ENCODE assay signal across 11 cellular contexts in genomic region chr6:139732451-139732850, GRCh38.
DNase-seq lines count a peak whose midpoint lies in the region; ATAC-seq and TF ChIP-seq lines count a peak whose summit lies in the region.
"Had no signal": no experiment of that assay in that cellular context is flagged by ENCODE, and none has a peak within 500 bp of the region (broad histone marks: within the 10 kb centered on the region; RNA-seq: fewer than 3 reads in every experiment).

No MANE protein-coding gene starts in this region.

- CTCF ChIA-PET in naive thymus-derived CD4-positive, alpha-beta T cell (lab: Charles Lee), result no interaction called here

- intact Hi-C loops in esophagus muscularis mucosa (cut with DNase I), result no loop called here
- intact Hi-C loops in naive thymus-derived CD4-positive, alpha-beta T cell (cut with micrococcal nuclease), result no loop called here

- POLR2A ChIA-PET in naive thymus-derived CD4-positive, alpha-beta T cell (lab: Charles Lee), result no interaction called here

- H3K9me3 ChIP-seq in adipocyte (ENCODE audit: control insufficient read depth, low read length) (no peaks in the 10 kb centered on the region), esophagus muscularis mucosa (no peaks in the 10 kb centered on the region)
- no peaks in the 10 kb centered on the region for H3K9me3 ChIP-seq in naive thymus-derived CD4-positive, alpha-beta T cell (ENCODE audit: control insufficient read depth in 2 of 3, low read length in 3 of 3)

- WGBS in esophagus muscularis mucosa, result 67% methylated on average over 3 of the region's 3 CpGs

- H3K9me3 Mint-ChIP-seq in naive thymus-derived CD4-positive, alpha-beta T cell, result no peaks in the 10 kb centered on the region
- H3K9me3 Mint-ChIP-seq: activated naive CD8-positive, alpha-beta T cell treated with anti-CD3 and anti-CD28 coated beads, Interleukin-2, amount 50 U/mL, for 24 hours; stimulated activated naive B cell treated with anti-CD40 and anti-IgM and Interleukin-4, amounts not matched to agents 10 μg/mL and 1 μg/mL and 100 μg/mL, for 72 hours had no signal

- no peak for TF ChIP-seq POLR2A in esophagus muscularis mucosa (IDR thresholded peaks at IDR 0.05; ENCODE audit: low read depth)

- peak; percentile 95 for ATAC-seq in foreskin keratinocyte
- no peak for ATAC-seq in naive thymus-derived CD4-positive, alpha-beta T cell
- ATAC-seq: activated naive CD8-positive, alpha-beta T cell treated with anti-CD3 and anti-CD28 coated beads, Interleukin-2, amount 50 U/mL, for 24 hours had no signal

- TF ChIP-seq CTCF in foreskin keratinocyte (conservative IDR thresholded peaks at IDR 0.05), result no peak
- TF ChIP-seq CTCF in esophagus muscularis mucosa (IDR thresholded peaks at IDR 0.05), result no peak

- H3K9ac ChIP-seq in adipocyte (ENCODE audit: low read length), result no peak overlapping the region

- H3K4me3 ChIP-seq in adipocyte (ENCODE audit: low read length), result no peak overlapping the region
- H3K4me3 ChIP-seq in esophagus muscularis mucosa, result no peak overlapping the region
- H3K4me3 ChIP-seq in naive thymus-derived CD4-positive, alpha-beta T cell (ENCODE audit: low read length), result no peak overlapping the region

- DNase-seq in HK-2 (ENCODE audit: unreplicated experiment), result peak; percentile 28
- DNase-seq in adipocyte (ENCODE audit: low read depth), result peak; percentile 62
- peak; percentile 61 to 85 for DNase-seq in foreskin keratinocyte
- DNase-seq in smooth muscle cell of the brain vasculature (ENCODE audit: low read depth, low spot score), result peak; percentile 44
- no peak for DNase-seq in esophagus muscularis mucosa (ENCODE audit: extremely low spot score)
- no peak for DNase-seq in retina
- DNase-seq in naive thymus-derived CD4-positive, alpha-beta T cell, result no peak
- DNase-seq in GOT3 (lab: John Stamatoyannopoulos, UW), result no peak
- DNase-seq: activated CD8-positive, alpha-beta memory T cell treated with anti-CD3 and anti-CD28 coated beads for 24 hours; activated naive CD8-positive, alpha-beta T cell treated with anti-CD3 and anti-CD28 coated beads, Interleukin-2, amount 50 U/mL, for 24 hours; stimulated activated naive B cell treated with anti-CD40 and anti-IgM and Interleukin-4, amounts not matched to agents 10 μg/mL and 1 μg/mL and 100 μg/mL, for 72 hours had no signal

- no peak for TF ChIP-seq EP300 in esophagus muscularis mucosa (IDR thresholded peaks at IDR 0.05)

- no peaks in the 10 kb centered on the region for H3K36me3 ChIP-seq in adipocyte (ENCODE audit: control insufficient read depth, insufficient read depth, low read length, severe bottlenecking)
- H3K36me3 ChIP-seq in esophagus muscularis mucosa, result no peaks in the 10 kb centered on the region
- no peaks in the 10 kb centered on the region for H3K36me3 ChIP-seq in naive thymus-derived CD4-positive, alpha-beta T cell (ENCODE audit: control insufficient read depth in 2 of 3, insufficient read depth in 3 of 3, low read length in 3 of 3)

- no peaks in the 10 kb centered on the region for H3K36me3 Mint-ChIP-seq in naive thymus-derived CD4-positive, alpha-beta T cell
- H3K36me3 Mint-ChIP-seq: stimulated activated naive B cell treated with anti-CD40 and anti-IgM and Interleukin-4, amounts not matched to agents 10 μg/mL and 1 μg/mL and 100 μg/mL, for 72 hours had no signal

- no peaks in the 10 kb centered on the region for H3K27me3 ChIP-seq in adipocyte (replicated peaks; ENCODE audit: control insufficient read depth, insufficient read depth, low read length)
- no peaks in the 10 kb centered on the region for H3K27me3 ChIP-seq in foreskin keratinocyte
- no peaks in the 10 kb centered on the region for H3K27me3 ChIP-seq in esophagus muscularis mucosa
- H3K27me3 ChIP-seq in naive thymus-derived CD4-positive, alpha-beta T cell (ENCODE audit: control insufficient read depth in 2 of 2, insufficient read depth in 2 of 2, low read length in 2 of 2), result no peaks in the 10 kb centered on the region

- H3K4me3 Mint-ChIP-seq in naive thymus-derived CD4-positive, alpha-beta T cell, result no peak overlapping the region
- H3K4me3 Mint-ChIP-seq: activated naive CD8-positive, alpha-beta T cell treated with anti-CD3 and anti-CD28 coated beads, Interleukin-2, amount 50 U/mL, for 24 hours; stimulated activated naive B cell treated with anti-CD40 and anti-IgM and Interleukin-4, amounts not matched to agents 10 μg/mL and 1 μg/mL and 100 μg/mL, for 72 hours had no signal

- H3K27ac ChIP-seq in foreskin keratinocyte (no peak overlapping the region), esophagus muscularis mucosa (replicated peaks in 1 of 4) (peak overlapping the region in 1 of 4 donors; percentile 13)
- H3K27ac ChIP-seq in naive thymus-derived CD4-positive, alpha-beta T cell (ENCODE audit: low read depth, low read length), result no peak overlapping the region

- no peak overlapping the region for H3K27ac Mint-ChIP-seq in naive thymus-derived CD4-positive, alpha-beta T cell
- H3K27ac Mint-ChIP-seq: activated naive CD8-positive, alpha-beta T cell treated with anti-CD3 and anti-CD28 coated beads, Interleukin-2, amount 50 U/mL, for 24 hours; stimulated activated naive B cell treated with anti-CD40 and anti-IgM and Interleukin-4, amounts not matched to agents 10 μg/mL and 1 μg/mL and 100 μg/mL, for 72 hours had no signal

- peaks cover 0 to 2% (median 0%) of the 10 kb centered on the region in 7 donors for H3K4me1 Mint-ChIP-seq in naive thymus-derived CD4-positive, alpha-beta T cell

- peaks cover 0 to 20% (median 13%) of the 10 kb centered on the region in 5 donors for H3K27me3 Mint-ChIP-seq in naive thymus-derived CD4-positive, alpha-beta T cell

- H3K4me1 ChIP-seq in adipocyte (ENCODE audit: control insufficient read depth, insufficient read depth, low read length) (peaks cover 15% of the 10 kb centered on the region), foreskin keratinocyte (peaks cover 12% of the 10 kb centered on the region), esophagus muscularis mucosa (peaks cover 4 to 36% (median 24%) of the 10 kb centered on the region in 4 donors)
- no peaks in the 10 kb centered on the region for H3K4me1 ChIP-seq in naive thymus-derived CD4-positive, alpha-beta T cell (ENCODE audit: control insufficient read depth in 2 of 2, insufficient read depth in 2 of 2, low read length in 2 of 2)

Comparison
In these comparisons a context has a peak if more than half of its experiments do, and no peak if none do; other contexts are left out.
1. DNase-seq: peak in HK-2 (single experiment), adipocyte (single experiment), foreskin keratinocyte (2 of 2) and smooth muscle cell of the brain vasculature (single experiment); none in esophagus muscularis mucosa (single experiment), retina (single experiment), naive thymus-derived CD4-positive, alpha-beta T cell (0 of 9) and GOT3 (single experiment).